ENCODE assay signal across 9 cellular contexts in genomic region chr19:3186377-3186688, GRCh38. TPM values are rescaled to one million over a fixed set of nuclear protein-coding genes. Genes with fewer than 3 reads are reported as not detected.
DNase-seq lines count a peak whose midpoint lies in the region; ATAC-seq and TF ChIP-seq lines count a peak whose summit lies in the region.
"Had no signal": no experiment of that assay in that cellular context is flagged by ENCODE, and none has a peak within 500 bp of the region (broad histone marks: within the 10 kb centered on the region; RNA-seq: fewer than 3 reads in every experiment).

No MANE protein-coding gene starts in this region.

- ATAC-seq in HG03521 (IDR thresholded peaks at IDR 0.05; ENCODE audit: unreplicated experiment) (peak; percentile 3), HG03378 (IDR thresholded peaks at IDR 0.05; ENCODE audit: unreplicated experiment) (no peak)

- H3K9me3 ChIP-seq in DOHH2 (ENCODE audit: control insufficient read depth, insufficient read depth, low read length): no peaks in the 10 kb centered on the region

- H3K36me3 ChIP-seq in DOHH2 (ENCODE audit: control insufficient read depth, low read length): peaks cover 27% of the 10 kb centered on the region

- H3K27me3 Mint-ChIP-seq in brain (peaks cover 6% of the 10 kb centered on the region), mesothelial cell of epicardium (ENCODE audit: low read depth) (no peaks in the 10 kb centered on the region)

- H3K4me2 ChIP-seq in DOHH2 (ENCODE audit: low read length): peak overlapping the region; percentile 58

- H3K9me3 Mint-ChIP-seq in brain (peaks cover 0 to 6% (median 0%) of the 10 kb centered on the region in 5 experiments), mesothelial cell of epicardium (no peaks in the 10 kb centered on the region)

- peaks cover 33% of the 10 kb centered on the region for H3K4me1 Mint-ChIP-seq in brain
- peaks cover 9% of the 10 kb centered on the region for H3K4me1 Mint-ChIP-seq in mesothelial cell of epicardium

- DNase-seq in mesothelial cell of epicardium (ENCODE audit: low spot score in 2 of 2, unreplicated experiment in 2 of 2) (no peak), SK-N-DZ (ENCODE audit: low spot score) (no peak), NCI-H128 (lab: John Stamatoyannopoulos, UW; ENCODE audit: unreplicated experiment) (no peak), ACHN (no peak)

- peak overlapping the region; percentile 74 for H3K4me3 ChIP-seq in DOHH2 (ENCODE audit: low read length)

- peaks cover 61% of the 10 kb centered on the region for H3K79me2 ChIP-seq in DOHH2 (ENCODE audit: control insufficient read depth, low read length)

- H3K4me3 Mint-ChIP-seq in brain (peak overlapping the region; percentile 85 to 94 (median 91)), mesothelial cell of epicardium (peak overlapping the region; percentile 81)

- no peaks in the 10 kb centered on the region for H3K27me3 ChIP-seq in DOHH2 (ENCODE audit: control insufficient read depth, low read length)

- H3F3A ChIP-seq in DOHH2 (ENCODE audit: control insufficient read depth, insufficient read depth): no peaks in the 10 kb centered on the region

- H3K27ac Mint-ChIP-seq in brain (peak overlapping the region in 4 of 5 experiments; percentile 65 to 84 (median 80)), mesothelial cell of epicardium (peak overlapping the region; percentile 66)

- TF ChIP-seq CTCF in DOHH2 (IDR thresholded peaks at IDR 0.05; ENCODE audit: low read depth, low read length, poor library complexity, severe bottlenecking) (no peak), brain (conservative IDR thresholded peaks at IDR 0.05) (no peak), mesothelial cell of epicardium (IDR thresholded peaks at IDR 0.05; ENCODE audit: unreplicated experiment) (no peak)

- in situ Hi-C loops in ACHN (cut with HindIII; ENCODE audit: low pct_ligation_motif_present, low pct_unique_long_range_greater_than_20kb, low sequenced_read_pairs): no loop called here

- peaks cover 27% of the 10 kb centered on the region; the same call in 1 of the 2 replicates for H4K20me1 ChIP-seq in DOHH2 (ENCODE audit: control insufficient read depth, insufficient read depth, low read depth, low read length)

- H3K9me2 ChIP-seq in DOHH2 (replicated peaks; ENCODE audit: control insufficient read depth, low read length): no peaks in the 10 kb centered on the region

- peaks cover 35% of the 10 kb centered on the region for H3K4me1 ChIP-seq in DOHH2 (ENCODE audit: control insufficient read depth, low read length)

- H3K36me3 Mint-ChIP-seq in brain (no peaks in the 10 kb centered on the region), mesothelial cell of epicardium (peaks cover 4% of the 10 kb centered on the region)

- H3K27ac ChIP-seq in DOHH2 (ENCODE audit: low read depth, low read length): peak overlapping the region; percentile 8; the same call in 1 of the 2 replicates

RNA-seq across cellular contexts. Expression of gene NCLN, which starts 0.6 kb away (rescaled TPM):
- 42.4 TPM for polyA plus RNA-seq in brain (ENCODE audit: insufficient read depth, low read depth, low replicate concordance)
- total RNA-seq in mesothelial cell of epicardium: 51.2 to 53.0 TPM (median 51.5 TPM) in 3 replicates
- polyA plus RNA-seq in SK-N-DZ (2014; cell fraction: cytosol; rRNA removed): 47.8 and 70.4 TPM in 2 replicates
- 72.9 and 104 TPM in 2 replicates for polyA plus RNA-seq in SK-N-DZ (2014; cell fraction: nucleus; rRNA removed)

RNA-seq across cellular contexts. Expression of gene S1PR4, which starts 7.8 kb away (rescaled TPM):
- polyA plus RNA-seq in brain (ENCODE audit: insufficient read depth, low read depth, low replicate concordance): not detected
- total RNA-seq in mesothelial cell of epicardium: not detected in 3 replicates
- polyA plus RNA-seq in SK-N-DZ (2014; cell fraction: cytosol; rRNA removed): not detected in 2 replicates
- not detected in 2 replicates for polyA plus RNA-seq in SK-N-DZ (2014; cell fraction: nucleus; rRNA removed)
- total RNA-seq: M059J had no signal

RNA-seq across cellular contexts. Expression of gene CELF5, which starts 38.1 kb away (rescaled TPM):
- polyA plus RNA-seq in brain (ENCODE audit: insufficient read depth, low read depth, low replicate concordance): 33.6 TPM
- total RNA-seq in mesothelial cell of epicardium: 2.3 to 2.6 TPM (median 2.4 TPM) in 3 replicates
- polyA plus RNA-seq in SK-N-DZ (2014; cell fraction: cytosol; rRNA removed): 0.37 and 2.6 TPM in 2 replicates
- polyA plus RNA-seq in SK-N-DZ (2014; cell fraction: nucleus; rRNA removed): 2.1 and 2.8 TPM in 2 replicates
- total RNA-seq: M059J had no signal

RNA-seq across cellular contexts. Expression of gene GNA15, which starts 50.5 kb away (rescaled TPM):
- 2.3 TPM for polyA plus RNA-seq in brain (ENCODE audit: insufficient read depth, low read depth, low replicate concordance)
- 0.09 to 0.13 TPM (median 0.13 TPM) in 3 replicates for total RNA-seq in mesothelial cell of epicardium
- 0.24 TPM in 1 of 2 replicates, not detected in the other for polyA plus RNA-seq in SK-N-DZ (2014; cell fraction: cytosol; rRNA removed)
- not detected in 2 replicates for polyA plus RNA-seq in SK-N-DZ (2014; cell fraction: nucleus; rRNA removed)
- total RNA-seq: M059J had no signal
